ENCODE assay signal across 15 cellular contexts in the genomic region with DNA sequence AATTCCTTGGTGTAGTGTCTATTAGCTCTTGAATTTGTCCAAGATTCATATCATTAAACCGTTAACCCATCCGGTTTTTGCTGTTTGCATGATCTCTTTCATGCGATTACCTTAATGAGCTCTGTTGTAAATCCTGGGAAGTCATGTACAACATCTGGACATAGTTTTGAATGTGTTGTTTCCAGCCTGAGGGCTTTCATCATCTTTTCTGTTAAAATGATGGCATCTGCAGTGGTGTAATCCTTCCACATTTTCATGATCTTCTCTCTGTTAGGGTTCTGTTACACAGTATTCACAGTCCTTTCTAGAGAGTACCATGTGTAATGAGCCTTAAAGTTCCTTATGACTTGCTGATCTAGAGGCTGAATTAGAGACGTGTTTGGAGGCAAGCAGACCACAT.
DNase-seq lines count a peak whose midpoint lies in the region; TF ChIP-seq lines count a peak whose summit lies in the region.
"Had no signal": no experiment of that assay in that cellular context is flagged by ENCODE, and none has a peak within 500 bp of the region (broad histone marks: within the 10 kb centered on the region; RNA-seq: fewer than 3 reads in every experiment).

No MANE protein-coding gene starts in this region.

- peak; percentile 33 for DNase-seq in BJ (ENCODE audit: low read depth)
- peak; percentile 4 for DNase-seq in GM03348 (ENCODE audit: low spot score)
- peak; percentile 26 for DNase-seq in choroid plexus epithelial cell (ENCODE audit: low read depth)
- DNase-seq in foreskin melanocyte, result no peak
- DNase-seq in hepatic stellate cell (ENCODE audit: low spot score), result no peak
- DNase-seq in activated naive CD4-positive, alpha-beta T cell treated with anti-CD3 and anti-CD28 coated beads, Interleukin-2, amount 10 ng/mL, durations not matched to agents 7 days and 5 days, result no peak
- DNase-seq in MCF 10A (ENCODE audit: unreplicated experiment), result no peak
- DNase-seq: C1 segment of cervical spinal cord; CD4-positive, alpha-beta T cell; DMS79; GDM1; HCEC 1CT; HFFc6 had no signal

- no peaks in the 10 kb centered on the region for H3K36me3 ChIP-seq in BJ (ENCODE audit: control insufficient read depth, insufficient read depth, low read length)

- peaks cover 3% of the 10 kb centered on the region for H3K4me1 Mint-ChIP-seq in activated naive CD4-positive, alpha-beta T cell treated with anti-CD3 and anti-CD28 coated beads, Interleukin-2, amount 10 ng/mL, durations not matched to agents 7 days and 5 days
- H3K4me1 Mint-ChIP-seq in MCF 10A (ENCODE audit: insufficient read depth, unreplicated experiment), result no peaks in the 10 kb centered on the region
- H3K4me1 Mint-ChIP-seq: IgD-negative memory B cell had no signal

- H3K4me3 Mint-ChIP-seq in activated naive CD4-positive, alpha-beta T cell treated with anti-CD3 and anti-CD28 coated beads, Interleukin-2, amount 10 ng/mL, durations not matched to agents 7 days and 5 days, result no peak overlapping the region
- no peak overlapping the region for H3K4me3 Mint-ChIP-seq in MCF 10A (ENCODE audit: unreplicated experiment)
- H3K4me3 Mint-ChIP-seq: CD4-positive, alpha-beta T cell; HFFc6; IgD-negative memory B cell had no signal

- POLR2A ChIA-PET in BJ (lab: Charles Lee), result interaction anchor here (0.6 kb wide), 1 partner anchor 9 kb away, joined by 4 read pairs; no protein-coding TSS in a partner anchor
- POLR2A ChIA-PET in MCF 10A (lab: Yijun Ruan, JAX), result no interaction called here

- BruUV-seq in MCF 10A (replicated peaks; lab: Mats Ljungman, UMichigan), result no TSS peak

- H3K4me3 ChIP-seq in BJ (ENCODE audit: low read depth, low read length), result no peak overlapping the region
- H3K4me3 ChIP-seq in choroid plexus epithelial cell (ENCODE audit: low read depth, low read length), result no peak overlapping the region
- H3K4me3 ChIP-seq: A549 had no signal

- H3K9me3 Mint-ChIP-seq in activated naive CD4-positive, alpha-beta T cell treated with anti-CD3 and anti-CD28 coated beads, Interleukin-2, amount 10 ng/mL, durations not matched to agents 7 days and 5 days, result no peaks in the 10 kb centered on the region
- no peaks in the 10 kb centered on the region for H3K9me3 Mint-ChIP-seq in MCF 10A (ENCODE audit: unreplicated experiment)
- H3K9me3 Mint-ChIP-seq: CD4-positive, alpha-beta T cell; HFFc6; IgD-negative memory B cell had no signal

- no peaks in the 10 kb centered on the region for H3K27me3 Mint-ChIP-seq in activated naive CD4-positive, alpha-beta T cell treated with anti-CD3 and anti-CD28 coated beads, Interleukin-2, amount 10 ng/mL, durations not matched to agents 7 days and 5 days
- H3K27me3 Mint-ChIP-seq in MCF 10A (ENCODE audit: insufficient read depth, unreplicated experiment), result no peaks in the 10 kb centered on the region
- H3K27me3 Mint-ChIP-seq: CD4-positive, alpha-beta T cell; IgD-negative memory B cell had no signal

- intact Hi-C loops in MCF 10A (cut with micrococcal nuclease), result no loop called here

- CTCF ChIA-PET in BJ (lab: Yijun Ruan, JAX) (no interaction called here), MCF 10A (lab: Yijun Ruan, JAX) (no interaction called here)
- CTCF ChIA-PET in activated naive CD4-positive, alpha-beta T cell treated with anti-CD3 and anti-CD28 coated beads, Interleukin-2, amount 10 ng/mL, durations not matched to agents 7 days and 5 days (lab: Charles Lee), result no interaction called here

- no peaks in the 10 kb centered on the region for H3K27me3 ChIP-seq in BJ (ENCODE audit: control insufficient read depth, insufficient read depth, low read length)

- H3K27ac Mint-ChIP-seq in activated naive CD4-positive, alpha-beta T cell treated with anti-CD3 and anti-CD28 coated beads, Interleukin-2, amount 10 ng/mL, durations not matched to agents 7 days and 5 days, result no peak overlapping the region
- no peak overlapping the region for H3K27ac Mint-ChIP-seq in MCF 10A (ENCODE audit: low read depth, unreplicated experiment)
- H3K27ac Mint-ChIP-seq: CD4-positive, alpha-beta T cell; HFFc6; IgD-negative memory B cell had no signal

- TF ChIP-seq CTCF in BJ (IDR thresholded peaks at IDR 0.05; ENCODE audit: insufficient read depth, low read depth, low read length) (no peak), choroid plexus epithelial cell (conservative IDR thresholded peaks at IDR 0.05; ENCODE audit: low read depth, low read length) (no peak), MCF 10A (IDR thresholded peaks at IDR 0.05; ENCODE audit: unreplicated experiment) (no peak)

- H3K36me3 Mint-ChIP-seq in activated naive CD4-positive, alpha-beta T cell treated with anti-CD3 and anti-CD28 coated beads, Interleukin-2, amount 10 ng/mL, durations not matched to agents 7 days and 5 days, result peaks cover 8% of the 10 kb centered on the region
- no peaks in the 10 kb centered on the region for H3K36me3 Mint-ChIP-seq in MCF 10A (ENCODE audit: insufficient read depth, unreplicated experiment)
- H3K36me3 Mint-ChIP-seq: IgD-negative memory B cell had no signal

Comparison
In these comparisons a context has a peak if more than half of its experiments do, and no peak if none do; other contexts are left out.
1. DNase-seq: peak in BJ (single experiment), GM03348 (single experiment) and choroid plexus epithelial cell (single experiment); none in foreskin melanocyte (single experiment), hepatic stellate cell (single experiment), activated naive CD4-positive, alpha-beta T cell treated with anti-CD3 and anti-CD28 coated beads, Interleukin-2, amount 10 ng/mL, durations not matched to agents 7 days and 5 days (single experiment) and MCF 10A (single experiment).